Comparison of ENCODE assay signal across 12 cellular contexts in the genomic region with DNA sequence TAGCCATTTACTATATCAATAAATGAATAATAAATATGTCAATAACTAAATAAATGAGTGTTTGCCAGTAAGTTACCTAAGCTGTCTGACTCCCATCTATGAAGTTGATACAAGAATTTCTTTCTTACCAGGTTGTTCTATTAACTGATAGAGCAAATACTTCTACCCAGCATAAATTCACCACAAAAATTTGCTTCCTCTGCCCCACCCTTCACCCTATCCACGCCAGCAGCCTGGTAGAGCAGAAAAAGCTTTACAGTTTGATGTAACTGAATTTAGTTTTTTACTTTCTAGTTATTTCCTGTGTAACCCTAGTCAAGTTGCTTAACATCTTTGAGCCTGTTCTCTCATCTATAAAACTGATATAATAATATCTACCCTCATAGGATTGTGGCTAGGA.
"Had no signal": no experiment of that assay in that cellular context is flagged by ENCODE, and none has a peak within 500 bp of the region (broad histone marks: within the 10 kb centered on the region; RNA-seq: fewer than 3 reads in every experiment).

No MANE protein-coding gene starts in this region.

- H3K27me3 Mint-ChIP-seq: activated naive CD8-positive, alpha-beta T cell treated with anti-CD3 and anti-CD28 coated beads for 36 hours had no signal

- H3K4me3 ChIP-seq: cardiac muscle cell, esophagus squamous epithelium, tibial artery had no signal

- ATAC-seq: activated T-cell treated with anti-CD3 and anti-CD28 coated beads, Interleukin-2, amount 50 U/mL, for 72 hours had no signal

- H3K27me3 ChIP-seq: cardiac muscle cell, esophagus squamous epithelium, tibial artery had no signal

- H3K36me3 ChIP-seq: cardiac muscle cell, esophagus squamous epithelium, tibial artery had no signal

- H3K27ac ChIP-seq: cardiac muscle cell, esophagus squamous epithelium, tibial artery had no signal

- DNase-seq: activated CD4-positive, alpha-beta T cell treated with anti-CD3 and anti-CD28 coated beads, Interleukin-2, amount 50 U/mL, for 48 hours; activated CD4-positive, CD25-positive, alpha-beta regulatory T cell treated with anti-CD3 and anti-CD28 coated beads, Interleukin-2, amount 50 U/mL, for 72 hours; activated gamma-delta T cell treated with Interleukin-2 at 50 U/mL for 16 hours; activated naive CD8-positive, alpha-beta T cell treated with anti-CD3 and anti-CD28 coated beads for 36 hours; activated T-cell treated with anti-CD3 and anti-CD28 coated beads, Interleukin-2, amount 50 U/mL, for 72 hours; aorta; esophagus squamous epithelium; foreskin fibroblast; mesenchymal stem cell; nephron progenitor cell; tibial artery had no signal

- H3K9me3 ChIP-seq: esophagus squamous epithelium, tibial artery had no signal

- H3K4me3 Mint-ChIP-seq: activated naive CD8-positive, alpha-beta T cell treated with anti-CD3 and anti-CD28 coated beads for 36 hours; nephron progenitor cell had no signal

- H3K36me3 Mint-ChIP-seq: activated naive CD8-positive, alpha-beta T cell treated with anti-CD3 and anti-CD28 coated beads for 36 hours had no signal

- H3K4me1 Mint-ChIP-seq: nephron progenitor cell had no signal

- H3K4me1 ChIP-seq: esophagus squamous epithelium, tibial artery had no signal

- H3K9me3 Mint-ChIP-seq: nephron progenitor cell had no signal
